Comparison of ENCODE assay signal across 18 cellular contexts in the genomic region with DNA sequence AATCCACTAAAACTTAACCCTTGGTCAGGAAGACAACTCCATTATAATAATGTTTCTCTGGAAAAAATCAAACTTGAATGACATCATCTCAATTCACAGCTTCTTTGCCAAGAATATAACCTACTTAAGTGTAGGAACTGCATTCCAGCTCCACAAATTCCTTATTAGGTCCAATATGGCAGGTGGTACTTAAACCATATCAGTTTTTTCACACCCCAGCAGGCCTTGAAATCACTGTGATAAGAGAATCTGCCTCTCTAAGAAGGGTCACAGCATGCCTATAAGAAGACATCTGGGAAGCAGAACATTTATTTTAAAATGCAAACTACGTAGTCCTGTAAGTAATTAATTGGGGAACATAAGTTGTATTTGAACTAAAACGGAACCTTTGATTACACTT.
A peak's percentile ranks its signal among the peaks of the same experiment; 100 is the strongest.
DNase-seq lines count a peak whose midpoint lies in the region; ATAC-seq, FAIRE-seq and TF ChIP-seq lines count a peak whose summit lies in the region.
"Had no signal": no experiment of that assay in that cellular context is flagged by ENCODE, and none has a peak within 500 bp of the region (broad histone marks: within the 10 kb centered on the region; RNA-seq: fewer than 3 reads in every experiment).

No MANE protein-coding gene starts in this region.

- no TSS peak for BruUV-seq in K562 (replicated peaks; lab: Mats Ljungman, UMichigan)

- H3K27ac Mint-ChIP-seq in chondrocyte (ENCODE audit: unreplicated experiment), result no peak overlapping the region
- H3K27ac Mint-ChIP-seq: CD4-positive, alpha-beta memory T cell; HFFc6 had no signal

- no peak for ATAC-seq in K562
- no peak for ATAC-seq in upper lobe of right lung
- ATAC-seq in GM18909 (IDR thresholded peaks at IDR 0.05; ENCODE audit: poor library complexity, unreplicated experiment), result no peak
- ATAC-seq: A549 had no signal

- no peaks in the 10 kb centered on the region; a peak in 2 of 5 replicates for H3K27me3 ChIP-seq in K562 (ENCODE audit: control insufficient read depth in 2 of 2, insufficient read depth in 2 of 2, low read length in 2 of 2)
- no peaks in the 10 kb centered on the region for H3K27me3 ChIP-seq in neuron (ENCODE audit: insufficient read depth, low read length)
- H3K27me3 ChIP-seq in upper lobe of right lung, result no peaks in the 10 kb centered on the region
- H3K27me3 ChIP-seq: BE2C had no signal

- in situ Hi-C loops in K562 (cut with MboI), result no loop called here

- H3K36me3 Mint-ChIP-seq in chondrocyte (ENCODE audit: low read depth), result no peaks in the 10 kb centered on the region
- H3K36me3 Mint-ChIP-seq: CD4-positive, alpha-beta memory T cell had no signal

- no peak overlapping the region for H3K4me2 ChIP-seq in K562 (ENCODE audit: insufficient read depth, low read length)
- H3K4me2 ChIP-seq: A549 had no signal

- no peak for FAIRE-seq in K562 (lab: Jason Lieb, UNC)
- FAIRE-seq: A549, GM12892, H1, HTR-8/SVneo had no signal

- H3K9me1 ChIP-seq in K562 (ENCODE audit: control insufficient read depth, insufficient read depth, low read length), result no peaks in the 10 kb centered on the region

- no peak overlapping the region for H2AFZ ChIP-seq in K562 (ENCODE audit: low read depth, low read length)
- H2AFZ ChIP-seq in neuron (ENCODE audit: low read depth, low read length), result peak overlapping the region; percentile 0

- no peak overlapping the region for H3K4me3 Mint-ChIP-seq in chondrocyte (ENCODE audit: unreplicated experiment)
- H3K4me3 Mint-ChIP-seq: CD4-positive, alpha-beta memory T cell; HFFc6 had no signal

- TF ChIP-seq RAD21 in K562 (CRISPR knock-in tag; conservative IDR thresholded peaks at IDR 0.05 in 1 of 2, IDR thresholded peaks at IDR 0.05 in 1 of 2), result no peak

- H3K9me3 Mint-ChIP-seq in chondrocyte (ENCODE audit: low read depth), result no peaks in the 10 kb centered on the region
- H3K9me3 Mint-ChIP-seq: HFFc6 had no signal

- TF ChIP-seq POLR2A in K562 (conservative IDR thresholded peaks at IDR 0.05), result no peak

- H3K36me3 ChIP-seq in K562 (ENCODE audit: control insufficient read depth, insufficient read depth, low read length), result no peaks in the 10 kb centered on the region
- H3K36me3 ChIP-seq in neuron (ENCODE audit: insufficient read depth, low read length), result no peaks in the 10 kb centered on the region
- no peaks in the 10 kb centered on the region for H3K36me3 ChIP-seq in upper lobe of right lung
- H3K36me3 ChIP-seq: BE2C had no signal

- no peak overlapping the region for H3K9ac ChIP-seq in K562 (ENCODE audit: insufficient read depth in 1 of 2, low read depth in 2 of 2, low read length in 2 of 2)

- H3K79me2 ChIP-seq in K562 (ENCODE audit: control insufficient read depth, insufficient read depth, low read length), result no peaks in the 10 kb centered on the region

- no peaks in the 10 kb centered on the region for H3K27me3 Mint-ChIP-seq in chondrocyte (ENCODE audit: low read depth)

- 18% methylated on average over 2 of the region's 2 CpGs for WGBS in K562 (ENCODE audit: insufficient coverage, low coverage, missing lambda C conversion rate)

- no peak overlapping the region for H3K27ac ChIP-seq in K562 (ENCODE audit: extremely low read depth, low read depth, low read length)
- no peak overlapping the region for H3K27ac ChIP-seq in upper lobe of right lung
- H3K27ac ChIP-seq: A549, C4-2B had no signal

- no peak for TF ChIP-seq CTCF in K562 (IDR thresholded peaks at IDR 0.05 in 2 of 3, conservative IDR thresholded peaks at IDR 0.05 in 1 of 3; ENCODE audit: insufficient read depth in 2 of 3, low read depth in 1 of 3, low read length in 3 of 3)
- no peak for TF ChIP-seq CTCF in upper lobe of right lung (IDR thresholded peaks at IDR 0.05)
- TF ChIP-seq CTCF in chondrocyte (IDR thresholded peaks at IDR 0.05), result no peak

- POLR2A ChIA-PET in K562 (lab: Yijun Ruan, JAX), result no interaction called here

- H3K4me1 ChIP-seq in K562 (replicated peaks in 1 of 2; ENCODE audit: control insufficient read depth in 2 of 2, insufficient read depth in 2 of 2, low read length in 2 of 2) (no peaks in the 10 kb centered on the region), neuron (ENCODE audit: insufficient read depth, low read length) (peaks cover 9% of the 10 kb centered on the region), upper lobe of right lung (no peaks in the 10 kb centered on the region)
- H3K4me1 ChIP-seq: A549 had no signal

- no peaks in the 10 kb centered on the region for H4K20me1 ChIP-seq in K562 (replicated peaks; ENCODE audit: control insufficient read depth, insufficient read depth, low read length)

- peak; percentile 39 for DNase-seq in DMS 273 treated with DMSO at 0.1 percent for 48 hours (lab: John Stamatoyannopoulos, UW)
- DNase-seq in NCI-H2171 treated with DMSO at 0.1 percent for 48 hours (lab: John Stamatoyannopoulos, UW), result peak; percentile 40
- DNase-seq in K562 (ENCODE audit: extremely low read depth in 1 of 4, low spot score in 3 of 4), result no peak
- no peak for DNase-seq in upper lobe of right lung
- no peak for DNase-seq in chondrocyte (ENCODE audit: low spot score)
- DNase-seq: BE2C; CD4-positive, alpha-beta memory T cell; DND-41; GDM1; HCEC 1CT; HFFc6 had no signal

- TF ChIP-seq EP300 in K562 (IDR thresholded peaks at IDR 0.05; ENCODE audit: low read length), result no peak

- CTCF ChIA-PET in K562 (lab: Yijun Ruan, JAX; ENCODE audit: low intra/inter-chr PET ratio), result no interaction called here

- H3K9me3 ChIP-seq in K562 (replicated peaks; ENCODE audit: control insufficient read depth, insufficient read depth, low read depth, low read length) (no peaks in the 10 kb centered on the region), neuron (ENCODE audit: low read length) (no peaks in the 10 kb centered on the region), upper lobe of right lung (no peaks in the 10 kb centered on the region)
- H3K9me3 ChIP-seq: A549, BE2C had no signal

- intact Hi-C loops in K562 (cut with micrococcal nuclease) (no loop called here), upper lobe of right lung (cut with DNase I) (no loop called here)

- H3K4me3 ChIP-seq in K562 (no peak overlapping the region), neuron (ENCODE audit: low read length) (no peak overlapping the region), upper lobe of right lung (no peak overlapping the region)
- H3K4me3 ChIP-seq: A549 had no signal

- peaks cover 13% of the 10 kb centered on the region for H3K4me1 Mint-ChIP-seq in chondrocyte (ENCODE audit: low read depth)
- H3K4me1 Mint-ChIP-seq: CD4-positive, alpha-beta memory T cell had no signal

TF ChIP-seq in K562, 482 proteins besides CTCF, POLR2A, EP300 and RAD21:
- TF ChIP-seq CBFA2T3 (IDR thresholded peaks at IDR 0.05) (peak; percentile 17; the same call in 1 of the 2 replicates), BHLHE40 (IDR thresholded peaks at IDR 0.05; ENCODE audit: low read length) (no peak), ZNF3 (CRISPR knock-in tag; IDR thresholded peaks at IDR 0.05) (no peak), MEIS2 (IDR thresholded peaks at IDR 0.05; ENCODE audit: partially characterized antibody) (peak; percentile 16)

Comparison
In these comparisons a context has a peak if more than half of its experiments do, and no peak if none do; other contexts are left out.
1. DNase-seq: peak in DMS 273 treated with DMSO at 0.1 percent for 48 hours (single experiment) and NCI-H2171 treated with DMSO at 0.1 percent for 48 hours (single experiment); none in K562 (0 of 4), upper lobe of right lung (single experiment) and chondrocyte (single experiment).